9 cellular contexts compared by ENCODE assay signal in the genomic region with DNA sequence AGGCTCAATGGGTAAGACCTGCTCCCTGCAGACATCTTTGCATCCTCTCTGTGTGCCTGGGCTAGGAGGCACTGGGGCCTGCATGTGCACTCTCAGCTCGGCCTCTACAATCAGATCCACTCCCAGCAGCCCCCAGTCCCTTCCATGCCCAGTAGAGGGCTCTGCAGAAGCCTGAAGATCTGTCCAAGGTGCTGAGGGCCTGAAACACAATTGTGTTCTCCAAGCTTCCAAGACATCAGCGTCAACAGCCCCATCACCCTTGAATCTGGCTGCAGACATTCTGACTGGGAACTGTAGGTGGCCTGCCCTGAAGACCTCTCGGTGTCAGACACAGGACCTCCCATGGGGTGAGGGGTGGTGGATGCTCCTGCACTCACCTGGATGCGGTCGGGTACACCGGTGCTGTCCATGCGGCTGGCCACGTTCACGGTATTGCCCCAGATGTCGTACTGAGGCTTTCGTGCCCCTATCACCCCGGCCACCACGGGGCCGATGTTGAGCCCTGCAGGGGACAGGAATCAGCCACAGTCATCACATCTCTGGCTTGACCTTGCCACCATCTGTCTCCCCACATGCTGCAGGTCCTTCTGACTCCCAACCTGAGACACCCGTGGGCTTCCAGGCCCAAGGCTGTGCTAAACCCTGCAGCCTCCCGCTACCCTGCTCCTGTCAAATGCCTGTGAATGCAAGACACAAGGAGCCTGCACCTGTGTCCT.
DNase-seq lines count a peak whose midpoint lies in the region; ATAC-seq and TF ChIP-seq lines count a peak whose summit lies in the region.
"Had no signal": no experiment of that assay in that cellular context is flagged by ENCODE, and none has a peak within 500 bp of the region (broad histone marks: within the 10 kb centered on the region; RNA-seq: fewer than 3 reads in every experiment).

No MANE protein-coding gene starts in this region.

- H4K20me1 ChIP-seq in Loucy (ENCODE audit: insufficient read depth, low read length, poor library complexity, severe bottlenecking), result no peaks in the 10 kb centered on the region

- H3K27ac ChIP-seq in C4-2B, result peak overlapping the region; percentile 50
- no peak overlapping the region for H3K27ac ChIP-seq in foreskin keratinocyte

- H3K27me3 ChIP-seq in Loucy (ENCODE audit: insufficient read depth, low read length, poor library complexity, severe bottlenecking) (no peaks in the 10 kb centered on the region), foreskin keratinocyte (no peaks in the 10 kb centered on the region)

- H3F3A ChIP-seq in Loucy (ENCODE audit: low read depth), result no peaks in the 10 kb centered on the region

- H3K4me1 ChIP-seq in Loucy (ENCODE audit: insufficient read depth, low read length, poor library complexity, severe bottlenecking) (no peaks in the 10 kb centered on the region), foreskin keratinocyte (no peaks in the 10 kb centered on the region)

- no peak overlapping the region for H3K9ac ChIP-seq in Loucy (ENCODE audit: low read depth, low read length, poor library complexity, severe bottlenecking)

- no peaks in the 10 kb centered on the region for H3K9me3 ChIP-seq in Loucy (ENCODE audit: insufficient read depth, low read depth, low read length)

- no peaks in the 10 kb centered on the region for H3K36me3 ChIP-seq in Loucy (ENCODE audit: insufficient read depth, low read length)

- no peak overlapping the region for H3K4me3 ChIP-seq in Loucy (ENCODE audit: low read length, poor library complexity, severe bottlenecking)

- intact Hi-C loops in posterior cingulate gyrus (cut with DNase I), result no loop called here

- peak; percentile 53 for ATAC-seq in GM18519 (IDR thresholded peaks at IDR 0.05; ENCODE audit: low FRiP score, unreplicated experiment)
- peak; percentile 82 for ATAC-seq in foreskin keratinocyte
- no peak for ATAC-seq in HG03457 (IDR thresholded peaks at IDR 0.05; ENCODE audit: unreplicated experiment)

- peak; percentile 39 to 43 for DNase-seq in activated CD4-positive, alpha-beta T cell treated with anti-CD3 and anti-CD28 coated beads, Interleukin-2, amount 50 U/mL, for 48 hours
- DNase-seq in foreskin keratinocyte (peak; percentile 19 to 49), posterior cingulate gyrus (peak in 6 of 10 donors; percentile 49 to 91 (median 72)), DMS153 treated with DMSO at 0.1 percent for 48 hours (lab: John Stamatoyannopoulos, UW; ENCODE audit: unreplicated experiment) (no peak)
- DNase-seq: naive B cell had no signal

- H3K4me2 ChIP-seq in Loucy (ENCODE audit: low read depth, low read length, poor library complexity, severe bottlenecking), result no peak overlapping the region

- H2AFZ ChIP-seq in Loucy (ENCODE audit: low read length), result no peak overlapping the region

- no peaks in the 10 kb centered on the region for H3K9me2 ChIP-seq in Loucy (replicated peaks; ENCODE audit: low read depth, low read length)

- H3K79me2 ChIP-seq in Loucy (ENCODE audit: insufficient read depth, low read length), result no peaks in the 10 kb centered on the region

- TF ChIP-seq CTCF in C4-2B (conservative IDR thresholded peaks at IDR 0.05) (peak; percentile 98), Loucy (conservative IDR thresholded peaks at IDR 0.05; ENCODE audit: low read length) (peak; percentile 92), foreskin keratinocyte (conservative IDR thresholded peaks at IDR 0.05) (peak; percentile 83)
